In genomic region chr5:126971455-126972019, GRCh38 we compare ENCODE assay signal across 9 cellular contexts. TPM values are rescaled to one million over a fixed set of nuclear protein-coding genes. Genes with fewer than 3 reads are reported as not detected.
DNase-seq lines count a peak whose midpoint lies in the region; ATAC-seq and TF ChIP-seq lines count a peak whose summit lies in the region.
"Had no signal": no experiment of that assay in that cellular context is flagged by ENCODE, and none has a peak within 500 bp of the region (broad histone marks: within the 10 kb centered on the region; RNA-seq: fewer than 3 reads in every experiment).

No MANE protein-coding gene starts in this region.

- H3K27ac Mint-ChIP-seq in brain, result peak overlapping the region in 4 of 5 experiments; percentile 45 to 92 (median 66)
- H3K27ac Mint-ChIP-seq in naive B cell, result peak overlapping the region; percentile 44 to 99 (median 96)

- peaks cover 41% of the 10 kb centered on the region for H3K4me1 Mint-ChIP-seq in brain
- H3K4me1 Mint-ChIP-seq in naive B cell, result peaks cover 59 to 84% (median 72%) of the 10 kb centered on the region in 3 donors

- ATAC-seq in naive B cell (ENCODE audit: low read depth in 2 of 2) (no peak), GM19463 (IDR thresholded peaks at IDR 0.05; ENCODE audit: unreplicated experiment) (no peak), GM19397 (IDR thresholded peaks at IDR 0.05; ENCODE audit: unreplicated experiment) (no peak), HG02870 (IDR thresholded peaks at IDR 0.05; ENCODE audit: unreplicated experiment) (no peak)

- DNase-seq in GM03348 (ENCODE audit: low spot score) (peak; percentile 36), MV-4-11 (lab: John Stamatoyannopoulos, UW) (peak; percentile 13), naive B cell (no peak)
- DNase-seq: NCI-H2107, pancreas had no signal

- H3K27me3 Mint-ChIP-seq in brain (no peaks in the 10 kb centered on the region), naive B cell (no peaks in the 10 kb centered on the region)

- peak overlapping the region in 1 of 5 experiments; percentile 68 for H3K4me3 Mint-ChIP-seq in brain
- peak overlapping the region; percentile 55 to 92 (median 84) for H3K4me3 Mint-ChIP-seq in naive B cell

- H3K9me3 Mint-ChIP-seq in brain, result peaks cover 0 to 2% (median 0%) of the 10 kb centered on the region in 5 experiments
- peaks cover 0 to 4% (median 0%) of the 10 kb centered on the region in 7 donors for H3K9me3 Mint-ChIP-seq in naive B cell

- H3K36me3 Mint-ChIP-seq in brain (no peaks in the 10 kb centered on the region), naive B cell (peaks cover 0 to 7% of the 10 kb centered on the region in 2 donors)

- no peak for TF ChIP-seq CTCF in brain (conservative IDR thresholded peaks at IDR 0.05)

RNA-seq across cellular contexts. Expression of gene MARCHF3, which starts 58.8 kb away (rescaled TPM):
- polyA plus RNA-seq in brain (ENCODE audit: insufficient read depth, low read depth, low replicate concordance) (6.4 TPM), naive B cell (ENCODE audit: low read depth in 6 of 6) (10 to 100 TPM; 63.4 to 81.0 (median 71.7) TPM)
